ENCODE assay signal across 9 cellular contexts in the genomic region with DNA sequence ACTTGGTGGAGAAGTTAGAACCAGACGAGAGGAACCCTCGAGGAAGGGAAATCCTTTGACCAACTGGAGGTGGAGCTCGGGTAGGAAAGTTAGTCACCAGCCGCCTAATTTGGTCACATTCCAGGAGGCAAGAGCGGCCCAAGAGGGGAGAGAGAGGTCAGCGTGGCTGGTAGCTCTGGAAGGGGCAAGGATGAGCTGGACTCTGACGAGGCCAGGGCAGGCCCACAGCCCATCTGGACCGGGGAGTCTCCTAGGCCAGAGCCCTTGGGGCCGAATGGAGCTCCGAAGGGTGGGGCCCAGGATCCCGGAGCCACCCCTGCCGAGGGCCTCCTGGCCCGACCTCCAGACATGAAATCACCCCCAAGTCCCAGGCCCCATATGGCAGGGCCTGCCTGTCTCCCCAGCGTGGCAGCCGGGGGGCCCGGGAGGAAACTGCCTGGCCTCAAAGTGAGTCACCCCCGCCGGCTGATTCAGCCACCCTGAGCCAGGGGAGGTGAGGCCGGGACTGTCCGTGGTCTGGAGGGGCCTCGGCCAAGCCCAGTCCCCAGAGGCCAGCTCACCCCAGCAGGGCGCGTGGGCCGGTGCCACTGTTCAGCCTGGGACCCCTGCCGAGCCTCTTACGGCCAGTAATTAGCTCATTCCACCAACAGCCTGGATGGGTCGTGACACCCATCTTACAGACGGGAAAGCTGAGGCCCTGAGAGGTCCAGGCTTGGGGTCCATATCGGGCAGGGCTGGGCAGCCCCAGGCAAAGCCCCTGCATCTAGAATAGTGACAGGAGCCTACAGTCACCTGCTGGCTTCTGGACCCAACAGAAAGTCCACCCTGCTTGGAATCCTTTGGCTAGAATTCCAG. TPM values are rescaled to one million over a fixed set of nuclear protein-coding genes. Genes with fewer than 3 reads are reported as not detected.
DNase-seq lines count a peak whose midpoint lies in the region; ATAC-seq and TF ChIP-seq lines count a peak whose summit lies in the region.
"Had no signal": no experiment of that assay in that cellular context is flagged by ENCODE, and none has a peak within 500 bp of the region (broad histone marks: within the 10 kb centered on the region; RNA-seq: fewer than 3 reads in every experiment).

No MANE protein-coding gene starts in this region.

- DNase-seq in AG08395 (ENCODE audit: low spot score) (peak; percentile 95), brain microvascular endothelial cell (peak; percentile 82), lower lobe of right lung (peak; percentile 39), head of caudate nucleus (no peak), GM13976 (ENCODE audit: low spot score) (no peak), foreskin melanocyte (no peak)
- DNase-seq: effector memory CD8-positive, alpha-beta T cell had no signal

- POLR2A ChIA-PET in HEK293 (lab: Yijun Ruan, JAX): no interaction called here

- H3K4me3 ChIP-seq in HEK293 (ENCODE audit: low read depth, low read length) (no peak overlapping the region), brain microvascular endothelial cell (ENCODE audit: low read depth, low read length) (no peak overlapping the region), lower lobe of right lung (no peak overlapping the region)

- H3K4me1 ChIP-seq in HEK293 (ENCODE audit: control insufficient read depth, insufficient read depth, low read length) (no peaks in the 10 kb centered on the region), lower lobe of right lung (peaks cover under 1% of the 10 kb centered on the region)

- H3K36me3 ChIP-seq in HEK293 (ENCODE audit: control insufficient read depth in 2 of 2, insufficient read depth in 1 of 2, low read length in 2 of 2) (no peaks in the 10 kb centered on the region), brain microvascular endothelial cell (replicated peaks) (no peaks in the 10 kb centered on the region), lower lobe of right lung (no peaks in the 10 kb centered on the region)

- in situ Hi-C loops in brain microvascular endothelial cell (cut with HindIII; ENCODE audit: low pct_ligation_motif_present, low sequenced_read_pairs): no loop called here
- in situ Hi-C loops in GM13976 (cut with MboI; ENCODE audit: low sequenced_read_pairs, unreplicated experiment): no loop called here

- CTCF ChIA-PET in HEK293 (lab: Yijun Ruan, JAX): no interaction called here

- H3K27ac ChIP-seq in HEK293 (ENCODE audit: extremely low read depth, low read depth, low read length) (no peak overlapping the region), brain microvascular endothelial cell (peak overlapping the region; percentile 91), lower lobe of right lung (no peak overlapping the region)

- TF ChIP-seq CTCF in HEK293 (tag by site-specific recombination; IDR thresholded peaks at IDR 0.05): no peak
- TF ChIP-seq CTCF in brain microvascular endothelial cell (IDR thresholded peaks at IDR 0.05; ENCODE audit: low read depth, low read length, missing control alignments): no peak
- TF ChIP-seq CTCF in lower lobe of right lung (IDR thresholded peaks at IDR 0.05): no peak
- TF ChIP-seq CTCF in GM13976 (IDR thresholded peaks at IDR 0.05; ENCODE audit: borderline replicate concordance, control extremely low read depth, extremely low read depth, insufficient read depth, missing control alignments): no peak

- no peaks in the 10 kb centered on the region for H3K27me3 ChIP-seq in brain microvascular endothelial cell (replicated peaks)
- no peaks in the 10 kb centered on the region for H3K27me3 ChIP-seq in lower lobe of right lung (ENCODE audit: low read depth)

- intact Hi-C loops in lower lobe of right lung (cut with DNase I) (no loop called here), head of caudate nucleus (cut with DNase I) (no loop called here)

- H3K9me3 ChIP-seq in HEK293 (ENCODE audit: control insufficient read depth, insufficient read depth, low read depth, low read length) (no peaks in the 10 kb centered on the region), lower lobe of right lung (no peaks in the 10 kb centered on the region)

- ATAC-seq in lower lobe of right lung (no peak), GM21619 (IDR thresholded peaks at IDR 0.05; ENCODE audit: unreplicated experiment) (no peak)
- ATAC-seq: effector memory CD8-positive, alpha-beta T cell had no signal

TF ChIP-seq in HEK293, 187 proteins besides CTCF, POLR2A, EP300 and RAD21:
- TF ChIP-seq, protein P1, sequence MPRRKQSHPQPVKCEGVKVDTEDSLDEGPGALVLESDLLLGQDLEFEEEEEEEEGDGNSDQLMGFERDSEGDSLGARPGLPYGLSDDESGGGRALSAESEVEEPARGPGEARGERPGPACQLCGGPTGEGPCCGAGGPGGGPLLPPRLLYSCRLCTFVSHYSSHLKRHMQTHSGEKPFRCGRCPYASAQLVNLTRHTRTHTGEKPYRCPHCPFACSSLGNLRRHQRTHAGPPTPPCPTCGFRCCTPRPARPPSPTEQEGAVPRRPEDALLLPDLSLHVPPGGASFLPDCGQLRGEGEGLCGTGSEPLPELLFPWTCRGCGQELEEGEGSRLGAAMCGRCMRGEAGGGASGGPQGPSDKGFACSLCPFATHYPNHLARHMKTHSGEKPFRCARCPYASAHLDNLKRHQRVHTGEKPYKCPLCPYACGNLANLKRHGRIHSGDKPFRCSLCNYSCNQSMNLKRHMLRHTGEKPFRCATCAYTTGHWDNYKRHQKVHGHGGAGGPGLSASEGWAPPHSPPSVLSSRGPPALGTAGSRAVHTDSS (tag by site-specific recombination; IDR thresholded peaks at IDR 0.05): no peak
- TF ChIP-seq GLIS1 (tag by site-specific recombination; IDR thresholded peaks at IDR 0.05): peak; percentile 69

RNA-seq across cellular contexts. Expression of a gene that starts 23.5 kb away (rescaled TPM):
- total RNA-seq in lower lobe of right lung: 27.1 TPM

Comparison
In these comparisons a context has a peak if more than half of its experiments do, and no peak if none do; other contexts are left out.
1. DNase-seq: peak in AG08395 (single experiment), brain microvascular endothelial cell (single experiment) and lower lobe of right lung (single experiment); none in head of caudate nucleus (0 of 42), GM13976 (single experiment) and foreskin melanocyte (single experiment).